In the genomic region with DNA sequence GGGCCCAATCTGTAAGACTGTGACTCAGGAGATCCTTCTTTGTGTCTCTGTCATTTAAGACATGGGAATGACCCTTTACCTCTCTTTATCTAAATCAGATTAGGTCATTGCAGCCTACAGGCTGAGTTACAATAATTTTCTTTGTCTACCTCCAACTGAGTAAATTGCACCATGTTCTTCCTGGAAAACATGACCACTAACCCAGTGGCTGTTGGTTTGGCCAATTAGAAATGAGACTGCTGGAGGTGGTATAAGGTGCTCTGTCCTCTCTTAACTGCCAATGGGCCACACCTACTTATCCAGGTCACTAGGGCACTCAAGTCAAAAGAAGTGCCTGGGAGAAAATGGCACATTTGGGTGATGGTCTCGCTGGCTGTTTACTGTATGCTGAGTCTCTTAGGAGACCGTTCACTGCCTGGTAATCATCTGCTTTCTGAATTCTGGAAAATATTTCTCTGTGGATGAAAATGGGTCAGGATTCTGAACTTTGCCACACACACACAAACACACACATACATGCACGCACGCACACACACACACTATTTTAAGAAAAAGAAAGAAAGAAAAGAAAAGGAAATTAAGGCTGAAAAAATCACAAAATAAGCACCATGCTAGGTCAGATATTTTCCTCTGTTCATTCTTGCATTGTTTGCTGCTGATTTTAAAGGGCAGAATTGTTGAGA, we compare ENCODE assay signal across 10 cellular contexts. TPM values are rescaled to one million over a fixed set of nuclear protein-coding genes. Genes with fewer than 3 reads are reported as not detected.
DNase-seq lines count a peak whose midpoint lies in the region; ATAC-seq, FAIRE-seq and TF ChIP-seq lines count a peak whose summit lies in the region.
"Had no signal": no experiment of that assay in that cellular context is flagged by ENCODE, and none has a peak within 500 bp of the region (broad histone marks: within the 10 kb centered on the region; RNA-seq: fewer than 3 reads in every experiment).

No MANE protein-coding gene starts in this region.

- ATAC-seq in HepG2 (peak; percentile 60), GM19397 (IDR thresholded peaks at IDR 0.05; ENCODE audit: unreplicated experiment) (no peak), GM18520 (IDR thresholded peaks at IDR 0.05; ENCODE audit: unreplicated experiment) (no peak)

- peak overlapping the region; percentile 24 for H3K27ac ChIP-seq in HepG2 (ENCODE audit: extremely low read length, insufficient read depth, low read length)
- H3K27ac ChIP-seq in tibial nerve = peak overlapping the region in 3 of 4 donors; percentile 62 to 71 (median 71)

- BruUV-seq in HepG2 (replicated peaks; lab: Mats Ljungman, UMichigan) = TSS peak; percentile 92

- peaks cover 10% of the 10 kb centered on the region for H3K36me3 Mint-ChIP-seq in activated naive CD4-positive, alpha-beta T cell treated with anti-CD3 and anti-CD28 coated beads, Interleukin-2, amount 50 U/mL, for 24 hours
- peaks cover 40% of the 10 kb centered on the region for H3K36me3 Mint-ChIP-seq in activated naive CD4-positive, alpha-beta T cell treated with anti-CD3 and anti-CD28 coated beads, Interleukin-2, amount 10 ng/mL, durations not matched to agents 7 days and 5 days
- peaks cover 5% of the 10 kb centered on the region for H3K36me3 Mint-ChIP-seq in activated naive CD8-positive, alpha-beta T cell

- H3K9me3 ChIP-seq in HepG2 (ENCODE audit: low read length) (no peaks in the 10 kb centered on the region), tibial nerve (no peaks in the 10 kb centered on the region)

- TF ChIP-seq CTCF in HepG2 (CRISPR knock-in tag; IDR thresholded peaks at IDR 0.05) (no peak), tibial nerve (IDR thresholded peaks at IDR 0.05) (no peak)

- 0 out of 4 replicates have a peak, but pooled peaks of 1 of the 2 experiments have one; percentile 21 for TF ChIP-seq EP300 in HepG2 (IDR thresholded peaks at IDR 0.05; ENCODE audit: low read depth in 2 of 2, low read length in 2 of 2)
- TF ChIP-seq EP300 in HepG2 (CRISPR knock-in tag; IDR thresholded peaks at IDR 0.05; ENCODE audit: borderline replicate concordance) = no peak
- TF ChIP-seq EP300 in tibial nerve (IDR thresholded peaks at IDR 0.05) = no peak

- H3K9ac ChIP-seq in HepG2 (ENCODE audit: insufficient read depth, low read depth, low read length) = peak overlapping the region; percentile 2; the same call in 1 of the 2 replicates

- H3K27ac Mint-ChIP-seq in activated naive CD4-positive, alpha-beta T cell treated with anti-CD3 and anti-CD28 coated beads, Interleukin-2, amount 50 U/mL, for 24 hours = peak overlapping the region; percentile 74
- no peak overlapping the region for H3K27ac Mint-ChIP-seq in activated naive CD4-positive, alpha-beta T cell treated with anti-CD3 and anti-CD28 coated beads, Interleukin-2, amount 10 ng/mL, durations not matched to agents 7 days and 5 days
- peak overlapping the region; percentile 93 for H3K27ac Mint-ChIP-seq in activated naive CD8-positive, alpha-beta T cell

- 38% methylated on average over 4 of the region's 4 CpGs for WGBS in HepG2 (ENCODE audit: low lambda C conversion rate)
- 20 to 37% methylated on average over 4 of the region's 4 CpGs for WGBS in tibial nerve, 2 donors

- no peak overlapping the region for H2AFZ ChIP-seq in HepG2 (ENCODE audit: low read length)

- H3K4me1 ChIP-seq in HepG2 (ENCODE audit: insufficient read depth, low read length) (peaks cover 34% of the 10 kb centered on the region), tibial nerve (peaks cover 0 to 40% (median 22%) of the 10 kb centered on the region in 4 donors)

- H3K4me2 ChIP-seq in HepG2 (ENCODE audit: low read depth, low read length) = peak overlapping the region; percentile 60

- no peaks in the 10 kb centered on the region for H3K79me2 ChIP-seq in HepG2 (ENCODE audit: insufficient read depth, low read length)

- POLR2A ChIA-PET in HepG2 (lab: Yijun Ruan, JAX) = no interaction called here

- H3K36me3 ChIP-seq in HepG2 (replicated peaks in 1 of 2; ENCODE audit: control insufficient read depth in 1 of 2, insufficient read depth in 2 of 2, low read length in 2 of 2) (no peaks in the 10 kb centered on the region), tibial nerve (no peaks in the 10 kb centered on the region)

- no peaks in the 10 kb centered on the region for H3K27me3 Mint-ChIP-seq in activated naive CD4-positive, alpha-beta T cell treated with anti-CD3 and anti-CD28 coated beads, Interleukin-2, amount 50 U/mL, for 24 hours
- no peaks in the 10 kb centered on the region for H3K27me3 Mint-ChIP-seq in activated naive CD4-positive, alpha-beta T cell treated with anti-CD3 and anti-CD28 coated beads, Interleukin-2, amount 10 ng/mL, durations not matched to agents 7 days and 5 days
- no peaks in the 10 kb centered on the region for H3K27me3 Mint-ChIP-seq in activated naive CD8-positive, alpha-beta T cell

- peaks cover 80% of the 10 kb centered on the region for H3K4me1 Mint-ChIP-seq in activated naive CD4-positive, alpha-beta T cell treated with anti-CD3 and anti-CD28 coated beads, Interleukin-2, amount 50 U/mL, for 24 hours
- H3K4me1 Mint-ChIP-seq in activated naive CD4-positive, alpha-beta T cell treated with anti-CD3 and anti-CD28 coated beads, Interleukin-2, amount 10 ng/mL, durations not matched to agents 7 days and 5 days = peaks cover 61% of the 10 kb centered on the region
- peaks cover 76% of the 10 kb centered on the region for H3K4me1 Mint-ChIP-seq in activated naive CD8-positive, alpha-beta T cell (ENCODE audit: low read depth)

- CTCF ChIA-PET in activated naive CD4-positive, alpha-beta T cell treated with anti-CD3 and anti-CD28 coated beads, Interleukin-2, amount 10 ng/mL, durations not matched to agents 7 days and 5 days (lab: Charles Lee) = no interaction called here
- CTCF ChIA-PET in HepG2 (lab: Yijun Ruan, JAX; ENCODE audit: low intra/inter-chr PET ratio, low total read pairs) = no interaction called here

- H3K4me3 ChIP-seq in HepG2 (replicated peaks in 1 of 3; ENCODE audit: insufficient read depth in 1 of 3, low read depth in 2 of 3, low read length in 3 of 3) (peak overlapping the region in 1 of 3 experiments; percentile 17; a peak in 1 of 6 replicates), tibial nerve (no peak overlapping the region)

- peak overlapping the region; percentile 65 for H3K4me3 Mint-ChIP-seq in activated naive CD4-positive, alpha-beta T cell treated with anti-CD3 and anti-CD28 coated beads, Interleukin-2, amount 50 U/mL, for 24 hours
- no peak overlapping the region for H3K4me3 Mint-ChIP-seq in activated naive CD4-positive, alpha-beta T cell treated with anti-CD3 and anti-CD28 coated beads, Interleukin-2, amount 10 ng/mL, durations not matched to agents 7 days and 5 days
- peak overlapping the region; percentile 76 for H3K4me3 Mint-ChIP-seq in activated naive CD8-positive, alpha-beta T cell
- H3K4me3 Mint-ChIP-seq: CD14-positive monocyte had no signal

- TF ChIP-seq POLR2A in HepG2 (IDR thresholded peaks at IDR 0.05; ENCODE audit: insufficient read depth in 1 of 2, low read depth in 2 of 2, low read length in 2 of 2) (no peak), tibial nerve (IDR thresholded peaks at IDR 0.05) (no peak)

- no peaks in the 10 kb centered on the region for H4K20me1 ChIP-seq in HepG2 (ENCODE audit: insufficient read depth, low read length)

- no peak for TF ChIP-seq RAD21 in HepG2 (CRISPR knock-in tag; IDR thresholded peaks at IDR 0.05)

- H3K9me3 Mint-ChIP-seq in activated naive CD4-positive, alpha-beta T cell treated with anti-CD3 and anti-CD28 coated beads, Interleukin-2, amount 50 U/mL, for 24 hours = no peaks in the 10 kb centered on the region
- no peaks in the 10 kb centered on the region for H3K9me3 Mint-ChIP-seq in activated naive CD4-positive, alpha-beta T cell treated with anti-CD3 and anti-CD28 coated beads, Interleukin-2, amount 10 ng/mL, durations not matched to agents 7 days and 5 days
- H3K9me3 Mint-ChIP-seq in activated naive CD8-positive, alpha-beta T cell (ENCODE audit: low read depth) = no peaks in the 10 kb centered on the region
- H3K9me3 Mint-ChIP-seq: CD14-positive monocyte had no signal

- in situ Hi-C loops in HepG2 (cut with HindIII; ENCODE audit: extremely low pct_ligation_motif_present, low pct_unique_long_range_greater_than_20kb) = no loop called here

- intact Hi-C loops in HepG2 (cut with micrococcal nuclease; ENCODE audit: unreplicated experiment) = loop anchor here (1.0 to 5.0 kb wide), 2 partner anchors 36 to 104 kb away; no protein-coding TSS in a partner anchor

- H3K27me3 ChIP-seq in HepG2 (ENCODE audit: control insufficient read depth in 1 of 2, insufficient read depth in 2 of 2, low read length in 2 of 2) (no peaks in the 10 kb centered on the region), tibial nerve (no peaks in the 10 kb centered on the region)

- FAIRE-seq in HepG2 (lab: Jason Lieb, UNC) = peak; percentile 55

- DNase-seq in activated naive CD4-positive, alpha-beta T cell treated with anti-CD3 and anti-CD28 coated beads, Interleukin-2, amount 10 ng/mL, durations not matched to agents 7 days and 5 days = no peak
- DNase-seq in HepG2 (ENCODE audit: low spot score) = peak; percentile 75
- DNase-seq in tibial nerve (ENCODE audit: low spot score in 2 of 2) = no peak
- DNase-seq in amygdala (lab: John Stamatoyannopoulos, UW) = no peak
- DNase-seq: substantia nigra had no signal

RNA-seq across cellular contexts. Expression of gene STAMBPL1, which starts 16.4 kb away (rescaled TPM):
- total RNA-seq in HepG2 (2016; rRNA removed; fragmentation: Illumina TruSeq; extraction: Trizol) = 1.5 and 1.6 TPM in 2 replicates
- 0.79 and 1.1 TPM in 2 replicates for total RNA-seq in HepG2 (2016; cell fraction: cytosol; rRNA removed; fragmentation: Illumina TruSeq; extraction: Trizol; ENCODE audit: low read depth)
- 1.7 TPM in 2 replicates for total RNA-seq in HepG2 (2016; cell fraction: insoluble cytoplasmic fraction; rRNA removed; fragmentation: Illumina TruSeq; extraction: Trizol)
- 1.5 and 1.6 TPM in 2 replicates for total RNA-seq in HepG2 (2016; cell fraction: membrane; rRNA removed; fragmentation: Illumina TruSeq; extraction: Trizol)
- 3.3 and 3.9 TPM in 2 replicates for total RNA-seq in HepG2 (2016; cell fraction: nucleus; rRNA removed; fragmentation: Illumina TruSeq; extraction: Trizol)
- polyA plus RNA-seq in HepG2 (2011; rRNA removed) = 1.0 and 1.4 TPM in 2 replicates
- 0.82 and 0.91 TPM in 2 replicates for polyA plus RNA-seq in HepG2 (2011; cell fraction: cytosol; rRNA removed)
- 1.6 and 2.4 TPM in 2 replicates for polyA plus RNA-seq in HepG2 (2011; cell fraction: nucleus; rRNA removed)
- 0.62 and 0.73 TPM in 2 replicates for polyA plus RNA-seq in HepG2 (2012)
- 0.42 and 0.52 TPM in 2 replicates for polyA plus RNA-seq in HepG2 (2016; cell fraction: cytosol; fragmentation: Illumina TruSeq; extraction: Trizol; ENCODE audit: low read depth)
- polyA plus RNA-seq in HepG2 (2016; cell fraction: insoluble cytoplasmic fraction; fragmentation: Illumina TruSeq; extraction: Trizol; ENCODE audit: low read depth) = 1.2 and 1.9 TPM in 2 replicates
- 0.41 and 0.76 TPM in 2 replicates for polyA plus RNA-seq in HepG2 (2016; cell fraction: membrane; fragmentation: Illumina TruSeq; extraction: Trizol; ENCODE audit: low read depth)
- 0.38 and 1.6 TPM in 2 replicates for polyA plus RNA-seq in HepG2 (2016; cell fraction: nucleus; fragmentation: Illumina TruSeq; extraction: Trizol; ENCODE audit: insufficient read depth, low read depth)
- polyA minus RNA-seq in HepG2 (2011; rRNA and poly(A)+ RNA removed; ENCODE audit: low replicate concordance) = 1.6 and 17.0 TPM in 2 replicates
- polyA minus RNA-seq in HepG2 (2011; cell fraction: cytosol; rRNA and poly(A)+ RNA removed) = 0.49 and 0.62 TPM in 2 replicates
- polyA minus RNA-seq in HepG2 (2011; cell fraction: nucleus; rRNA and poly(A)+ RNA removed) = 5.2 and 5.8 TPM in 2 replicates
- total RNA-seq in tibial nerve = 10 to 100 TPM; 14.2 to 34.5 (median 25.5) TPM

RNA-seq across cellular contexts. Expression of gene ANKRD22, which starts 44.8 kb away (rescaled TPM):
- not detected in 2 replicates for total RNA-seq in HepG2 (2016; rRNA removed; fragmentation: Illumina TruSeq; extraction: Trizol)
- total RNA-seq in HepG2 (2016; cell fraction: cytosol; rRNA removed; fragmentation: Illumina TruSeq; extraction: Trizol; ENCODE audit: low read depth) = not detected in 2 replicates
- not detected in 2 replicates for total RNA-seq in HepG2 (2016; cell fraction: insoluble cytoplasmic fraction; rRNA removed; fragmentation: Illumina TruSeq; extraction: Trizol)
- total RNA-seq in HepG2 (2016; cell fraction: membrane; rRNA removed; fragmentation: Illumina TruSeq; extraction: Trizol) = not detected in 2 replicates
- total RNA-seq in HepG2 (2016; cell fraction: nucleus; rRNA removed; fragmentation: Illumina TruSeq; extraction: Trizol) = not detected in 2 replicates
- not detected in 2 replicates for polyA plus RNA-seq in HepG2 (2011; rRNA removed)
- not detected in 2 replicates for polyA plus RNA-seq in HepG2 (2011; cell fraction: cytosol; rRNA removed)
- polyA plus RNA-seq in HepG2 (2011; cell fraction: nucleus; rRNA removed) = not detected in 2 replicates
- polyA plus RNA-seq in HepG2 (2012) = not detected in 2 replicates
- polyA plus RNA-seq in HepG2 (2016; cell fraction: cytosol; fragmentation: Illumina TruSeq; extraction: Trizol; ENCODE audit: low read depth) = not detected in 2 replicates
- not detected in 2 replicates for polyA plus RNA-seq in HepG2 (2016; cell fraction: insoluble cytoplasmic fraction; fragmentation: Illumina TruSeq; extraction: Trizol; ENCODE audit: low read depth)
- polyA plus RNA-seq in HepG2 (2016; cell fraction: membrane; fragmentation: Illumina TruSeq; extraction: Trizol; ENCODE audit: low read depth) = not detected in 2 replicates
- polyA plus RNA-seq in HepG2 (2016; cell fraction: nucleus; fragmentation: Illumina TruSeq; extraction: Trizol; ENCODE audit: insufficient read depth, low read depth) = not detected in 2 replicates
- polyA minus RNA-seq in HepG2 (2011; rRNA and poly(A)+ RNA removed; ENCODE audit: low replicate concordance) = not detected in 2 replicates
- polyA minus RNA-seq in HepG2 (2011; cell fraction: cytosol; rRNA and poly(A)+ RNA removed) = not detected in 2 replicates
- not detected in 2 replicates for polyA minus RNA-seq in HepG2 (2011; cell fraction: nucleus; rRNA and poly(A)+ RNA removed)
- total RNA-seq in tibial nerve = not detected

RNA-seq across cellular contexts. Expression of gene ACTA2, which starts 56.1 kb away (rescaled TPM):
- total RNA-seq in HepG2 (2016; rRNA removed; fragmentation: Illumina TruSeq; extraction: Trizol) = 58.1 and 59.9 TPM in 2 replicates
- total RNA-seq in HepG2 (2016; cell fraction: cytosol; rRNA removed; fragmentation: Illumina TruSeq; extraction: Trizol; ENCODE audit: low read depth) = 21.6 and 22.5 TPM in 2 replicates
- total RNA-seq in HepG2 (2016; cell fraction: insoluble cytoplasmic fraction; rRNA removed; fragmentation: Illumina TruSeq; extraction: Trizol) = 50.7 and 62.7 TPM in 2 replicates
- total RNA-seq in HepG2 (2016; cell fraction: membrane; rRNA removed; fragmentation: Illumina TruSeq; extraction: Trizol) = 33.4 and 39.8 TPM in 2 replicates
- 33.1 and 39.3 TPM in 2 replicates for total RNA-seq in HepG2 (2016; cell fraction: nucleus; rRNA removed; fragmentation: Illumina TruSeq; extraction: Trizol)
- polyA plus RNA-seq in HepG2 (2011; rRNA removed) = 21.8 and 25.1 TPM in 2 replicates
- polyA plus RNA-seq in HepG2 (2011; cell fraction: cytosol; rRNA removed) = 32.0 and 34.2 TPM in 2 replicates
- polyA plus RNA-seq in HepG2 (2011; cell fraction: nucleus; rRNA removed) = 20.1 and 23.1 TPM in 2 replicates
- 30.5 and 47.4 TPM in 2 replicates for polyA plus RNA-seq in HepG2 (2012)
- 30.8 and 35.7 TPM in 2 replicates for polyA plus RNA-seq in HepG2 (2016; cell fraction: cytosol; fragmentation: Illumina TruSeq; extraction: Trizol; ENCODE audit: low read depth)
- 81.9 and 99.8 TPM in 2 replicates for polyA plus RNA-seq in HepG2 (2016; cell fraction: insoluble cytoplasmic fraction; fragmentation: Illumina TruSeq; extraction: Trizol; ENCODE audit: low read depth)
- 45.1 and 45.4 TPM in 2 replicates for polyA plus RNA-seq in HepG2 (2016; cell fraction: membrane; fragmentation: Illumina TruSeq; extraction: Trizol; ENCODE audit: low read depth)
- 60.8 and 61.8 TPM in 2 replicates for polyA plus RNA-seq in HepG2 (2016; cell fraction: nucleus; fragmentation: Illumina TruSeq; extraction: Trizol; ENCODE audit: insufficient read depth, low read depth)
- 3.6 and 48.3 TPM in 2 replicates for polyA minus RNA-seq in HepG2 (2011; rRNA and poly(A)+ RNA removed; ENCODE audit: low replicate concordance)
- polyA minus RNA-seq in HepG2 (2011; cell fraction: cytosol; rRNA and poly(A)+ RNA removed) = 35.2 and 40.9 TPM in 2 replicates
- polyA minus RNA-seq in HepG2 (2011; cell fraction: nucleus; rRNA and poly(A)+ RNA removed) = 13.9 and 20.1 TPM in 2 replicates
- 100 to 1,000 TPM; 340 to 708 (median 458) TPM for total RNA-seq in tibial nerve
